ENCODE assay signal across 12 cellular contexts in the genomic region with DNA sequence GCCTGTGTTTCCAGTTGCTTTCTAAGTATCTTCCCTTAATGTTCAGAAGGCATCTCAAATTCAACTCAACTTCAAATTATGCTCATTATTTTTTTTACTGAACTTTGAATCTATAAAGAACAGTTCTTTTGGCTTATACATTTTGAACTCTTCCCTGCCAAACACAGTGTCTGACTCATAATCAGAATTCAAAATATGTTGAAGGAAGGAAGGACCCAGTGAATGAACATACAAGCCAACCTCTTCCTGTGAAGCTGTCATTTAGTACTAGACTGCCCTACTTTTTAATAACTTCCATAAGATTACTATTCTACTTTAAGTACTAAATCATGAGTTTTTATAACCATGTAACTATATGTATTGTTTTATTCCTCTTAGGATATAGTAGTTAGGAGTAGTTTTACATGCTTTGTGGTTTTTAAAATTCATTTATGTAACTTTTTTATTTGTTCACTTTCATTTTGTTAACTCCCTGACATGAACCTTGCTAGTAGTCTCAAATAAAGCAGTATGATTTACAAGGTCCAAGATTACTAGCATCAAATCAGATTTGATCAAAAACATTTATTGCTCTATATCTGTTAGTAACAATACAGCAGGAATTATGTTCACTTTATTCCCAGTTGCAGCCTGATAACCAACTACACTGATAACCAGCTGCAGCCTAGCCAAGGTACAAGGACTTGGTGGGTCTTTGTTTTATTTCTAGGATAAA. TPM values are rescaled to one million over a fixed set of nuclear protein-coding genes. Genes with fewer than 3 reads are reported as not detected.
A peak's percentile ranks its signal among the peaks of the same experiment; 100 is the strongest.
DNase-seq lines count a peak whose midpoint lies in the region; ATAC-seq, FAIRE-seq and TF ChIP-seq lines count a peak whose summit lies in the region.
"Had no signal": no experiment of that assay in that cellular context is flagged by ENCODE, and none has a peak within 500 bp of the region (broad histone marks: within the 10 kb centered on the region; RNA-seq: fewer than 3 reads in every experiment).

No MANE protein-coding gene starts in this region.

- H3K27ac Mint-ChIP-seq in naive thymus-derived CD8-positive, alpha-beta T cell = peak overlapping the region in 6 of 10 donors; percentile 4 to 92 (median 52)

- DNase-seq in GM03348 (ENCODE audit: low spot score) (peak; percentile 65), bronchial epithelial cell (ENCODE audit: low read depth) (peak; percentile 38), left ventricle myocardium superior (no peak), DMS79 (lab: John Stamatoyannopoulos, UW) (no peak), GM12891 (ENCODE audit: insufficient read length, low spot score) (no peak)
- no peak for DNase-seq in naive thymus-derived CD8-positive, alpha-beta T cell
- no peak for DNase-seq in stimulated activated naive CD4-positive, alpha-beta T cell (lab: John Stamatoyannopoulos, UW)
- DNase-seq: NCI-H2081 treated with DMSO at 0.1 percent for 48 hours; stimulated activated CD4-positive, alpha-beta T cell treated with anti-CD3 and anti-CD28 coated beads, Interleukin-15, amount 100 ng/mL, for 24 hours had no signal

- H3K9me3 Mint-ChIP-seq in naive thymus-derived CD8-positive, alpha-beta T cell = no peaks in the 10 kb centered on the region

- H3K4me3 Mint-ChIP-seq in naive thymus-derived CD8-positive, alpha-beta T cell = no peak overlapping the region

- no peaks in the 10 kb centered on the region for H3K27me3 ChIP-seq in bronchial epithelial cell (ENCODE audit: control insufficient read depth, insufficient read depth, low read length)
- H3K27me3 ChIP-seq: SJSA1 had no signal

- FAIRE-seq in bronchial epithelial cell (lab: Jason Lieb, UNC) = no peak
- no peak for FAIRE-seq in GM12891 (lab: Jason Lieb, UNC)
- FAIRE-seq: endometrium had no signal

- H3K36me3 ChIP-seq in bronchial epithelial cell (ENCODE audit: control insufficient read depth, insufficient read depth, low read length) = peaks cover 2% of the 10 kb centered on the region

- no peak for TF ChIP-seq POLR2A in GM12891 (IDR thresholded peaks at IDR 0.05; ENCODE audit: low read depth, low read length)

- intact Hi-C loops in left ventricle myocardium superior (cut with micrococcal nuclease) = no loop called here

- peaks cover 0 to 51% (median 11%) of the 10 kb centered on the region in 3 donors for H3K36me3 Mint-ChIP-seq in naive thymus-derived CD8-positive, alpha-beta T cell

- H3K4me3 ChIP-seq in bronchial epithelial cell (ENCODE audit: low read depth, low read length) = no peak overlapping the region
- H3K4me3 ChIP-seq: SJSA1 had no signal

- H3K27me3 Mint-ChIP-seq in naive thymus-derived CD8-positive, alpha-beta T cell = no peaks in the 10 kb centered on the region

- POLR2A ChIA-PET in naive thymus-derived CD8-positive, alpha-beta T cell (lab: Charles Lee) = no interaction called here

- peaks cover 4 to 20% (median 7%) of the 10 kb centered on the region in 4 donors for H3K4me1 Mint-ChIP-seq in naive thymus-derived CD8-positive, alpha-beta T cell

- no peak for TF ChIP-seq CTCF in bronchial epithelial cell (IDR thresholded peaks at IDR 0.05; ENCODE audit: insufficient read depth, low read length, severe bottlenecking)

- ATAC-seq in HG03565 (IDR thresholded peaks at IDR 0.05; ENCODE audit: unreplicated experiment) (peak; percentile 56), left ventricle myocardium superior (no peak)
- no peak for ATAC-seq in naive thymus-derived CD8-positive, alpha-beta T cell

TF ChIP-seq in GM12891, 5 proteins besides CTCF, POLR2A, EP300 and RAD21:
- TF ChIP-seq TAF1 (IDR thresholded peaks at IDR 0.05; ENCODE audit: low read depth, low read length) = no peak
- TF ChIP-seq POLR2AphosphoS5 (IDR thresholded peaks at IDR 0.05; ENCODE audit: low read depth, low read length) = no peak
- TF ChIP-seq SPI1 (IDR thresholded peaks at IDR 0.05; ENCODE audit: low read depth, low read length) = no peak
- TF ChIP-seq POU2F2 (IDR thresholded peaks at IDR 0.05; ENCODE audit: low read depth, low read length) = no peak
- no peak for TF ChIP-seq PAX5 (IDR thresholded peaks at IDR 0.05; ENCODE audit: insufficient read depth, low read length, severe bottlenecking)
TF ChIP-seq in GM12891: peak in this region for 0.

RNA-seq across cellular contexts. Expression of a gene that starts 6.4 kb away (rescaled TPM):
- 24.5 and 25.3 TPM in 2 replicates for total RNA-seq in bronchial epithelial cell
- total RNA-seq in naive thymus-derived CD8-positive, alpha-beta T cell = 1 to 10 TPM; 4.9 to 5.6 TPM
- polyA plus RNA-seq in naive thymus-derived CD8-positive, alpha-beta T cell = 1 to 10 TPM; 7.0 to 8.5 (median 7.3) TPM
- total RNA-seq in left ventricle myocardium superior = 11.7 TPM
- polyA plus RNA-seq in GM12891 (2012; ENCODE audit: low read depth, missing spikeins) = 10.0 TPM

RNA-seq across cellular contexts. Expression of a gene that starts 42.9 kb away (rescaled TPM):
- total RNA-seq in bronchial epithelial cell (57.4 and 68.9 TPM in 2 replicates), left ventricle myocardium superior (167 TPM)
- total RNA-seq in naive thymus-derived CD8-positive, alpha-beta T cell = 10 to 100 TPM; 28.6 to 33.4 TPM
- 10 to 100 TPM; 14.5 to 32.4 (median 31.8) TPM for polyA plus RNA-seq in naive thymus-derived CD8-positive, alpha-beta T cell
- 24.3 TPM for polyA plus RNA-seq in GM12891 (2012; ENCODE audit: low read depth, missing spikeins)

RNA-seq across cellular contexts. Expression of a gene that starts 51.0 kb away (rescaled TPM):
- total RNA-seq in bronchial epithelial cell = 24.5 and 26.5 TPM in 2 replicates
- 10 to 100 TPM; 47.1 to 55.6 TPM for total RNA-seq in naive thymus-derived CD8-positive, alpha-beta T cell
- polyA plus RNA-seq in naive thymus-derived CD8-positive, alpha-beta T cell = 10 to 100 TPM; 88.9 to 91.9 (median 90.1) TPM
- total RNA-seq in left ventricle myocardium superior = 43.4 TPM
- 44.6 TPM for polyA plus RNA-seq in GM12891 (2012; ENCODE audit: low read depth, missing spikeins)

Comparison
In these comparisons a context has a peak if more than half of its experiments do, and no peak if none do; other contexts are left out.
1. DNase-seq: peak in GM03348 (single experiment) and bronchial epithelial cell (single experiment); none in naive thymus-derived CD8-positive, alpha-beta T cell (0 of 10), stimulated activated naive CD4-positive, alpha-beta T cell (0 of 6), left ventricle myocardium superior (single experiment), DMS79 (single experiment) and GM12891 (single experiment).